8 cellular contexts compared by ENCODE assay signal in the genomic region with DNA sequence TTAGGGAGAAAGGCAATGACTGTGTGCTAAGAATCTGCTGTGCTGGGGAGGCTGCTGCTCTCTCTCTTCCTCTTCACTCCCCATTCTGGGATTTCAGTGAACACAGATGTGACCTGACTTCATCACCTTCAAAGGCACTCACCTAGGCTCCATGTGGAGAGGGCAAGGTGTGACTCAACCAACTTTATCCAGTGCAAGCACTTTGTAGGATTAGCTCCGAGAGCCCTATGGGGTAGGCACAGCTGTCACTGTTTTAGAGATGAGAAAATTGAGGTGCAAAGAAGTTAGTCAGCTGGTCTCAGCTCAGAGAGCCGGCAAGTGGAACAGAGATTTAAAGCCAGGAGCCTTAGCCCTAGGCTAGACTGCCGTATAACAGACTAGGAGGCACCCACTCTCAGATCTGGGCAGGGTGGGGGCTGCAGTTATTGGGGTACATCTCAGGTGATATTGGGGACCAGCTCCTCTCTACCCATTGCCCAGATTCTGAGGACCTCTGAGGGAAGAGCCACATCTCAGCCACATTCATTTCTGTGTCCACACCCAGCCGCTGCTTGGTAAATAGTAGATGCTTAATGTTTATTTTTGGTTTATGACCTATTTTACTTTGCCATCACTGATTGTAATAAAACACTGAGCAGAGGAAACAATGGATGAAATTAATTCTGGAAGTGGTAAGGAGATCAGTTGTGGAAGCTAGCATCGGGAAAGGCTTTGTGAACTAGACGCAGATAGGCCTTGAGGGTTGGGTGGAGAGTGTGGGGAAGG.
DNase-seq lines count a peak whose midpoint lies in the region; ATAC-seq lines count a peak whose summit lies in the region.

No MANE protein-coding gene starts in this region.

- H3K4me1 Mint-ChIP-seq in activated CD4-positive, alpha-beta T cell treated with anti-CD3 and anti-CD28 coated beads, Interleukin-2, amount 10 ng/mL, durations not matched to agents 24 days and 14 days: peaks cover 52% of the 10 kb centered on the region
- H3K4me1 Mint-ChIP-seq in effector memory CD8-positive, alpha-beta T cell (ENCODE audit: low read depth in 2 of 2): peaks cover 65 to 69% of the 10 kb centered on the region in 2 donors
- peaks cover 73% of the 10 kb centered on the region for H3K4me1 Mint-ChIP-seq in stimulated activated effector memory CD8-positive, alpha-beta T cell treated with anti-CD3 and anti-CD28 coated beads, Interleukin-12 subunit alpha, Interleukin-12 subunit beta, amount 100 ng/mL, for 72 hours

- ATAC-seq in effector memory CD8-positive, alpha-beta T cell (replicated peaks): no peak
- no peak for ATAC-seq in stimulated activated effector memory CD8-positive, alpha-beta T cell treated with anti-CD3 and anti-CD28 coated beads, Interleukin-12 subunit alpha, Interleukin-12 subunit beta, amount 100 ng/mL, for 72 hours
- ATAC-seq in HG02884 (IDR thresholded peaks at IDR 0.05; ENCODE audit: unreplicated experiment): no peak

- H3K27ac Mint-ChIP-seq in activated CD4-positive, alpha-beta T cell treated with anti-CD3 and anti-CD28 coated beads, Interleukin-2, amount 10 ng/mL, durations not matched to agents 24 days and 14 days: peak overlapping the region; percentile 72
- peak overlapping the region; percentile 94 for H3K27ac Mint-ChIP-seq in effector memory CD8-positive, alpha-beta T cell
- H3K27ac Mint-ChIP-seq in stimulated activated effector memory CD8-positive, alpha-beta T cell treated with anti-CD3 and anti-CD28 coated beads, Interleukin-12 subunit alpha, Interleukin-12 subunit beta, amount 100 ng/mL, for 72 hours: peak overlapping the region; percentile 94

- H3K36me3 Mint-ChIP-seq in activated CD4-positive, alpha-beta T cell treated with anti-CD3 and anti-CD28 coated beads, Interleukin-2, amount 10 ng/mL, durations not matched to agents 24 days and 14 days (ENCODE audit: low read depth): peaks cover 9% of the 10 kb centered on the region
- peaks cover 22% of the 10 kb centered on the region for H3K36me3 Mint-ChIP-seq in effector memory CD8-positive, alpha-beta T cell (ENCODE audit: insufficient read depth)
- H3K36me3 Mint-ChIP-seq in stimulated activated effector memory CD8-positive, alpha-beta T cell treated with anti-CD3 and anti-CD28 coated beads, Interleukin-12 subunit alpha, Interleukin-12 subunit beta, amount 100 ng/mL, for 72 hours: peaks cover 15% of the 10 kb centered on the region

- H3K27me3 Mint-ChIP-seq in activated CD4-positive, alpha-beta T cell treated with anti-CD3 and anti-CD28 coated beads, Interleukin-2, amount 10 ng/mL, durations not matched to agents 24 days and 14 days: no peaks in the 10 kb centered on the region
- H3K27me3 Mint-ChIP-seq in effector memory CD8-positive, alpha-beta T cell: no peaks in the 10 kb centered on the region

- no peak for DNase-seq in activated CD4-positive, alpha-beta T cell treated with anti-CD3 and anti-CD28 coated beads, Interleukin-2, amount 10 ng/mL, durations not matched to agents 24 days and 14 days
- no peak for DNase-seq in activated CD4-positive, alpha-beta T cell treated with anti-CD3 and anti-CD28 coated beads, Interleukin-2, amount 50 U/mL, for 4 hours
- peak; percentile 46 for DNase-seq in NCI-H82 treated with DMSO at 0.1 percent for 48 hours (lab: John Stamatoyannopoulos, UW; ENCODE audit: unreplicated experiment)
- no peak for DNase-seq in effector memory CD8-positive, alpha-beta T cell
- DNase-seq in stimulated activated effector memory CD8-positive, alpha-beta T cell treated with anti-CD3 and anti-CD28 coated beads, Interleukin-12 subunit alpha, Interleukin-12 subunit beta, amount 100 ng/mL, for 72 hours (ENCODE audit: low spot score in 2 of 2): no peak
- DNase-seq in GDM1 (lab: John Stamatoyannopoulos, UW): no peak
- no peak for DNase-seq in GM03348 (ENCODE audit: low spot score)

- H3K4me3 Mint-ChIP-seq in activated CD4-positive, alpha-beta T cell treated with anti-CD3 and anti-CD28 coated beads, Interleukin-2, amount 10 ng/mL, durations not matched to agents 24 days and 14 days: no peak overlapping the region
- H3K4me3 Mint-ChIP-seq in effector memory CD8-positive, alpha-beta T cell: peak overlapping the region; percentile 71 to 73
- peak overlapping the region; percentile 60 for H3K4me3 Mint-ChIP-seq in stimulated activated effector memory CD8-positive, alpha-beta T cell treated with anti-CD3 and anti-CD28 coated beads, Interleukin-12 subunit alpha, Interleukin-12 subunit beta, amount 100 ng/mL, for 72 hours

- intact Hi-C loops in activated CD4-positive, alpha-beta T cell treated with anti-CD3 and anti-CD28 coated beads, Interleukin-2, amount 10 ng/mL, durations not matched to agents 24 days and 14 days (cut with micrococcal nuclease): no loop called here

- H3K9me3 Mint-ChIP-seq in activated CD4-positive, alpha-beta T cell treated with anti-CD3 and anti-CD28 coated beads, Interleukin-2, amount 10 ng/mL, durations not matched to agents 24 days and 14 days: no peaks in the 10 kb centered on the region
- no peaks in the 10 kb centered on the region for H3K9me3 Mint-ChIP-seq in effector memory CD8-positive, alpha-beta T cell
- no peaks in the 10 kb centered on the region for H3K9me3 Mint-ChIP-seq in stimulated activated effector memory CD8-positive, alpha-beta T cell treated with anti-CD3 and anti-CD28 coated beads, Interleukin-12 subunit alpha, Interleukin-12 subunit beta, amount 100 ng/mL, for 72 hours
